Comparison of ENCODE assay signal across 19 cellular contexts in genomic region chr21:10641107-10641506, GRCh38.
"Had no signal": no experiment of that assay in that cellular context is flagged by ENCODE, and none has a peak within 500 bp of the region (broad histone marks: within the 10 kb centered on the region; RNA-seq: fewer than 3 reads in every experiment).

No MANE protein-coding gene starts in this region.

- H3K4me3 Mint-ChIP-seq: central memory CD8-positive, alpha-beta T cell; immature natural killer cell; mesothelial cell of epicardium; natural killer cell; neural crest cell; stimulated activated naive CD8-positive, alpha-beta T cell treated with anti-CD3 and anti-CD28 coated beads, Interleukin-15, Interleukin-2, amounts not matched to agents 100 ng/mL and 50 ng/mL, for 24 hours had no signal

- H3K27ac Mint-ChIP-seq: immature natural killer cell; mesothelial cell of epicardium; natural killer cell; stimulated activated naive CD8-positive, alpha-beta T cell treated with anti-CD3 and anti-CD28 coated beads, Interleukin-15, Interleukin-2, amounts not matched to agents 100 ng/mL and 50 ng/mL, for 24 hours had no signal

- H3K4me1 Mint-ChIP-seq: central memory CD8-positive, alpha-beta T cell; immature natural killer cell; mesothelial cell of epicardium; natural killer cell; neural crest cell had no signal

- H3K4me3 ChIP-seq: esophagus muscularis mucosa, gastrocnemius medialis, heart right ventricle, left ventricle myocardium inferior, lung, sigmoid colon, skin epidermis, tibial artery had no signal

- ATAC-seq: gastrocnemius medialis, left cardiac atrium had no signal

- DNase-seq: cortex of kidney; effector memory CD4-positive, alpha-beta T cell; gastrocnemius medialis; heart right ventricle; immature natural killer cell; left cardiac atrium; left ventricle myocardium inferior; natural killer cell; sigmoid colon; stimulated activated CD4-positive, alpha-beta T cell treated with anti-CD3 and anti-CD28 coated beads, Interleukin-12 subunit alpha, Interleukin-12 subunit beta, amount 100 ng/mL, for 4 hours; tibial artery had no signal

- H3K27me3 Mint-ChIP-seq: central memory CD8-positive, alpha-beta T cell; stimulated activated naive CD8-positive, alpha-beta T cell treated with anti-CD3 and anti-CD28 coated beads, Interleukin-15, Interleukin-2, amounts not matched to agents 100 ng/mL and 50 ng/mL, for 24 hours had no signal

- H3K27me3 ChIP-seq: esophagus muscularis mucosa, gastrocnemius medialis, heart right ventricle, sigmoid colon, tibial artery had no signal

- H3K4me1 ChIP-seq: esophagus muscularis mucosa, gastrocnemius medialis, heart right ventricle, left ventricle myocardium inferior, sigmoid colon, tibial artery had no signal

- H3K36me3 Mint-ChIP-seq: immature natural killer cell, mesothelial cell of epicardium, natural killer cell had no signal

- H3K27ac ChIP-seq: epithelial cell of prostate, esophagus muscularis mucosa, gastrocnemius medialis, heart right ventricle, left ventricle myocardium inferior, sigmoid colon, skin epidermis, tibial artery had no signal

- H3K36me3 ChIP-seq: esophagus muscularis mucosa, gastrocnemius medialis, heart right ventricle, left ventricle myocardium inferior, sigmoid colon, tibial artery had no signal

- H3K9me3 ChIP-seq: gastrocnemius medialis had no signal

- H3K9me3 Mint-ChIP-seq: central memory CD8-positive, alpha-beta T cell; mesothelial cell of epicardium; natural killer cell; neural crest cell; stimulated activated naive CD8-positive, alpha-beta T cell treated with anti-CD3 and anti-CD28 coated beads, Interleukin-15, Interleukin-2, amounts not matched to agents 100 ng/mL and 50 ng/mL, for 24 hours had no signal
